ENCODE assay signal across 8 cellular contexts in the genomic region with DNA sequence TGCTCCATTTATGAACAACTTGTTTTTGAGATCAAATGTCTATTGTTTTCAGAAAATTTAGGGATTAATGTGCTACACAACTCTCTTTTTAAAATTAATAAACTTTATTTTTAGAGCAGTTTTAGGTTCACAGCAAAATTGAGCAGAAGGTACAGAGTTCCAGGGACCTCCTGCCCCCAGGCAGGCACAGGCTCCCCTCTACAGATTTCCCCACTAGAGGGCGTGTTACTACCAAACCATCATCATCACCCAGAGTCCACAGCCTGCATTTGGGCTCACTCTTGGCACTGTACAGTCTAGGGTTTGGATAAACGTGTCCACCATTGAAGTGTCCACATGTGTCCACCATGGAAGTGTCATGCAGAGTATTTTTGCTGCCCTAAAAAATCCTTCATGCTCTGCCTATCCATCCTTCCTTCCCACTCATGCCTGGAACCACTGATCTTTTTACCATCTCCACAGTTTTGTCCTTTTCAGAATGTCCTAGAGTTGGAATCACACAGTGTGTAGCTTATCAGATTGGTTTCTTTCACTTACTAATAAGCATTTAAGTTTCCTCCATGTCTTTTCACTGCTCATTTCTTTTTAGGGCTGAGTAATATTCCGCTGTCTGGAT.
DNase-seq lines count a peak whose midpoint lies in the region; ATAC-seq and TF ChIP-seq lines count a peak whose summit lies in the region.

No MANE protein-coding gene starts in this region.

- H3K27me3 ChIP-seq in right cardiac atrium (ENCODE audit: control insufficient read depth, insufficient read depth), result no peaks in the 10 kb centered on the region
- peaks cover 16% of the 10 kb centered on the region; the same call in 1 of the 2 replicates for H3K27me3 ChIP-seq in SK-N-SH (ENCODE audit: insufficient read depth)

- H3K9me3 ChIP-seq in right cardiac atrium (ENCODE audit: control insufficient read depth, low read length) (peaks cover 2% of the 10 kb centered on the region), SK-N-SH (no peaks in the 10 kb centered on the region)

- H3F3A ChIP-seq in SK-N-SH (replicated peaks; ENCODE audit: insufficient read depth), result no peaks in the 10 kb centered on the region

- DNase-seq in Right ventricle myocardium superior, result no peak
- no peak for DNase-seq in right cardiac atrium
- DNase-seq in SK-N-SH, result peak; percentile 42
- peak; percentile 37 for DNase-seq in central memory CD4-positive, alpha-beta T cell
- peak; percentile 9 for DNase-seq in mucosa of gallbladder (ENCODE audit: low spot score)
- no peak for DNase-seq in dedifferentiated amniotic fluid mesenchymal stem cell (ENCODE audit: extremely low spot score)

- TF ChIP-seq CTCF in SK-N-SH (IDR thresholded peaks at IDR 0.05), result peak; percentile 64

- no peak overlapping the region for H2AFZ ChIP-seq in SK-N-SH (ENCODE audit: low read depth)

- H3K79me2 ChIP-seq in SK-N-SH (ENCODE audit: insufficient read depth), result no peaks in the 10 kb centered on the region

- no peak for TF ChIP-seq EP300 in SK-N-SH (IDR thresholded peaks at IDR 0.05; ENCODE audit: borderline replicate concordance in 1 of 2, low read depth in 1 of 2, low read length in 1 of 2)

- WGBS in right cardiac atrium, result 33% methylated on average over 3 of the region's 3 CpGs
- 18% methylated on average over 3 of the region's 3 CpGs for WGBS in SK-N-SH (ENCODE audit: low lambda C conversion rate)

- ATAC-seq in Right ventricle myocardium superior (ENCODE audit: poor library complexity) (peak; percentile 20), right cardiac atrium (no peak), HG03039 (IDR thresholded peaks at IDR 0.05; ENCODE audit: unreplicated experiment) (peak; percentile 69), GM19452 (IDR thresholded peaks at IDR 0.05; ENCODE audit: unreplicated experiment) (no peak)

- intact Hi-C loops in Right ventricle myocardium superior (cut with DNase I) (no loop called here), right cardiac atrium (cut with DNase I) (no loop called here)

- no peaks in the 10 kb centered on the region for H4K20me1 ChIP-seq in SK-N-SH (ENCODE audit: insufficient read depth)

- H3K4me2 ChIP-seq in SK-N-SH, result no peak overlapping the region

- POLR2A ChIA-PET in SK-N-SH (lab: Yijun Ruan, JAX), result no interaction called here

- H3K27ac ChIP-seq in right cardiac atrium (ENCODE audit: low read length), result no peak overlapping the region
- H3K27ac ChIP-seq in SK-N-SH (ENCODE audit: low read depth in 2 of 2, low read length in 1 of 2), result no peak overlapping the region

- CTCF ChIA-PET in SK-N-SH (lab: Yijun Ruan, JAX), result interaction anchor here (0.7 to 1.7 kb wide), 2 partner anchors 9 to 26 kb away, joined by 3 to 5 read pairs; no protein-coding TSS in a partner anchor

- H3K9me2 ChIP-seq in SK-N-SH, result no peaks in the 10 kb centered on the region

- no peak overlapping the region for H3K4me3 ChIP-seq in right cardiac atrium (ENCODE audit: low read length)
- H3K4me3 ChIP-seq in SK-N-SH (ENCODE audit: low read depth in 2 of 2, low read length in 1 of 2), result no peak overlapping the region

- H3K9ac ChIP-seq in SK-N-SH, result no peak overlapping the region

- no peaks in the 10 kb centered on the region for H3K36me3 ChIP-seq in SK-N-SH (replicated peaks in 1 of 2; ENCODE audit: control insufficient read depth in 1 of 2, insufficient read depth in 2 of 2, low read length in 1 of 2)

- no peak; the same call in 1 of the 2 replicates for TF ChIP-seq RAD21 in SK-N-SH (IDR thresholded peaks at IDR 0.05; ENCODE audit: low read length)

- no peaks in the 10 kb centered on the region for H3K4me1 ChIP-seq in right cardiac atrium (ENCODE audit: control insufficient read depth, insufficient read depth, low read length)
- no peaks in the 10 kb centered on the region for H3K4me1 ChIP-seq in SK-N-SH (ENCODE audit: control insufficient read depth in 1 of 2, insufficient read depth in 2 of 2, low read depth in 1 of 2, low read length in 1 of 2)

TF ChIP-seq in SK-N-SH, 30 proteins besides CTCF, POLR2A, EP300 and RAD21:
- TF ChIP-seq CHD2 (IDR thresholded peaks at IDR 0.05; ENCODE audit: low read length, partially characterized antibody) (no peak), RCOR1 (IDR thresholded peaks at IDR 0.05; ENCODE audit: low read length) (no peak), ELF1 (IDR thresholded peaks at IDR 0.05) (no peak), TEAD4 (IDR thresholded peaks at IDR 0.05; ENCODE audit: borderline replicate concordance, insufficient read depth) (no peak), NRF1 (IDR thresholded peaks at IDR 0.05; ENCODE audit: low read depth, low read length) (no peak), GABPA (IDR thresholded peaks at IDR 0.05; ENCODE audit: low read depth) (no peak), FOSL2 (IDR thresholded peaks at IDR 0.05; ENCODE audit: borderline replicate concordance, low read depth) (no peak), NFIC (IDR thresholded peaks at IDR 0.05; ENCODE audit: borderline replicate concordance) (no peak), SMC3 (IDR thresholded peaks at IDR 0.05; ENCODE audit: low read depth, low read length) (no peak), RXRA (IDR thresholded peaks at IDR 0.05; ENCODE audit: borderline replicate concordance, low read depth) (no peak), MXI1 (IDR thresholded peaks at IDR 0.05; ENCODE audit: low read depth, low read length) (no peak), EZH2phosphoT487 (IDR thresholded peaks at IDR 0.05; ENCODE audit: borderline replicate concordance, low read depth) (no peak), RFX5 (IDR thresholded peaks at IDR 0.05; ENCODE audit: low read length) (no peak), MEF2A (IDR thresholded peaks at IDR 0.05; ENCODE audit: borderline replicate concordance, low read depth) (no peak), FOXJ3 (CRISPR knock-in tag; IDR thresholded peaks at IDR 0.05) (no peak), SIN3A (IDR thresholded peaks at IDR 0.05; ENCODE audit: borderline replicate concordance, low read depth, low read length) (no peak)
- TF ChIP-seq, protein P1, sequence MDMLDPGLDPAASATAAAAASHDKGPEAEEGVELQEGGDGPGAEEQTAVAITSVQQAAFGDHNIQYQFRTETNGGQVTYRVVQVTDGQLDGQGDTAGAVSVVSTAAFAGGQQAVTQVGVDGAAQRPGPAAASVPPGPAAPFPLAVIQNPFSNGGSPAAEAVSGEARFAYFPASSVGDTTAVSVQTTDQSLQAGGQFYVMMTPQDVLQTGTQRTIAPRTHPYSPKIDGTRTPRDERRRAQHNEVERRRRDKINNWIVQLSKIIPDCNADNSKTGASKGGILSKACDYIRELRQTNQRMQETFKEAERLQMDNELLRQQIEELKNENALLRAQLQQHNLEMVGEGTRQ (IDR thresholded peaks at IDR 0.05; ENCODE audit: borderline replicate concordance, low read depth, low read length), result no peak
- TF ChIP-seq, protein P2, sequence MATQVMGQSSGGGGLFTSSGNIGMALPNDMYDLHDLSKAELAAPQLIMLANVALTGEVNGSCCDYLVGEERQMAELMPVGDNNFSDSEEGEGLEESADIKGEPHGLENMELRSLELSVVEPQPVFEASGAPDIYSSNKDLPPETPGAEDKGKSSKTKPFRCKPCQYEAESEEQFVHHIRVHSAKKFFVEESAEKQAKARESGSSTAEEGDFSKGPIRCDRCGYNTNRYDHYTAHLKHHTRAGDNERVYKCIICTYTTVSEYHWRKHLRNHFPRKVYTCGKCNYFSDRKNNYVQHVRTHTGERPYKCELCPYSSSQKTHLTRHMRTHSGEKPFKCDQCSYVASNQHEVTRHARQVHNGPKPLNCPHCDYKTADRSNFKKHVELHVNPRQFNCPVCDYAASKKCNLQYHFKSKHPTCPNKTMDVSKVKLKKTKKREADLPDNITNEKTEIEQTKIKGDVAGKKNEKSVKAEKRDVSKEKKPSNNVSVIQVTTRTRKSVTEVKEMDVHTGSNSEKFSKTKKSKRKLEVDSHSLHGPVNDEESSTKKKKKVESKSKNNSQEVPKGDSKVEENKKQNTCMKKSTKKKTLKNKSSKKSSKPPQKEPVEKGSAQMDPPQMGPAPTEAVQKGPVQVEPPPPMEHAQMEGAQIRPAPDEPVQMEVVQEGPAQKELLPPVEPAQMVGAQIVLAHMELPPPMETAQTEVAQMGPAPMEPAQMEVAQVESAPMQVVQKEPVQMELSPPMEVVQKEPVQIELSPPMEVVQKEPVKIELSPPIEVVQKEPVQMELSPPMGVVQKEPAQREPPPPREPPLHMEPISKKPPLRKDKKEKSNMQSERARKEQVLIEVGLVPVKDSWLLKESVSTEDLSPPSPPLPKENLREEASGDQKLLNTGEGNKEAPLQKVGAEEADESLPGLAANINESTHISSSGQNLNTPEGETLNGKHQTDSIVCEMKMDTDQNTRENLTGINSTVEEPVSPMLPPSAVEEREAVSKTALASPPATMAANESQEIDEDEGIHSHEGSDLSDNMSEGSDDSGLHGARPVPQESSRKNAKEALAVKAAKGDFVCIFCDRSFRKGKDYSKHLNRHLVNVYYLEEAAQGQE (IDR thresholded peaks at IDR 0.05; ENCODE audit: low read depth, low read length), result no peak
- TF ChIP-seq, protein P3, sequence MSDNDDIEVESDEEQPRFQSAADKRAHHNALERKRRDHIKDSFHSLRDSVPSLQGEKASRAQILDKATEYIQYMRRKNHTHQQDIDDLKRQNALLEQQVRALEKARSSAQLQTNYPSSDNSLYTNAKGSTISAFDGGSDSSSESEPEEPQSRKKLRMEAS (IDR thresholded peaks at IDR 0.05; ENCODE audit: low read depth), result no peak
- TF ChIP-seq, protein P4, sequence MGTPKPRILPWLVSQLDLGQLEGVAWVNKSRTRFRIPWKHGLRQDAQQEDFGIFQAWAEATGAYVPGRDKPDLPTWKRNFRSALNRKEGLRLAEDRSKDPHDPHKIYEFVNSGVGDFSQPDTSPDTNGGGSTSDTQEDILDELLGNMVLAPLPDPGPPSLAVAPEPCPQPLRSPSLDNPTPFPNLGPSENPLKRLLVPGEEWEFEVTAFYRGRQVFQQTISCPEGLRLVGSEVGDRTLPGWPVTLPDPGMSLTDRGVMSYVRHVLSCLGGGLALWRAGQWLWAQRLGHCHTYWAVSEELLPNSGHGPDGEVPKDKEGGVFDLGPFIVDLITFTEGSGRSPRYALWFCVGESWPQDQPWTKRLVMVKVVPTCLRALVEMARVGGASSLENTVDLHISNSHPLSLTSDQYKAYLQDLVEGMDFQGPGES (IDR thresholded peaks at IDR 0.05; ENCODE audit: low read depth, low read length), result no peak

Comparison
In these comparisons a context has a peak if more than half of its experiments do, and no peak if none do; other contexts are left out.
1. ATAC-seq: peak in Right ventricle myocardium superior (single experiment) and HG03039 (single experiment); none in right cardiac atrium (0 of 2) and GM19452 (single experiment).
2. DNase-seq: peak in SK-N-SH (single experiment), central memory CD4-positive, alpha-beta T cell (single experiment) and mucosa of gallbladder (single experiment); none in Right ventricle myocardium superior (single experiment), right cardiac atrium (0 of 3) and dedifferentiated amniotic fluid mesenchymal stem cell (single experiment).